Comparison of ENCODE assay signal across 1 cellular context in the genomic region with DNA sequence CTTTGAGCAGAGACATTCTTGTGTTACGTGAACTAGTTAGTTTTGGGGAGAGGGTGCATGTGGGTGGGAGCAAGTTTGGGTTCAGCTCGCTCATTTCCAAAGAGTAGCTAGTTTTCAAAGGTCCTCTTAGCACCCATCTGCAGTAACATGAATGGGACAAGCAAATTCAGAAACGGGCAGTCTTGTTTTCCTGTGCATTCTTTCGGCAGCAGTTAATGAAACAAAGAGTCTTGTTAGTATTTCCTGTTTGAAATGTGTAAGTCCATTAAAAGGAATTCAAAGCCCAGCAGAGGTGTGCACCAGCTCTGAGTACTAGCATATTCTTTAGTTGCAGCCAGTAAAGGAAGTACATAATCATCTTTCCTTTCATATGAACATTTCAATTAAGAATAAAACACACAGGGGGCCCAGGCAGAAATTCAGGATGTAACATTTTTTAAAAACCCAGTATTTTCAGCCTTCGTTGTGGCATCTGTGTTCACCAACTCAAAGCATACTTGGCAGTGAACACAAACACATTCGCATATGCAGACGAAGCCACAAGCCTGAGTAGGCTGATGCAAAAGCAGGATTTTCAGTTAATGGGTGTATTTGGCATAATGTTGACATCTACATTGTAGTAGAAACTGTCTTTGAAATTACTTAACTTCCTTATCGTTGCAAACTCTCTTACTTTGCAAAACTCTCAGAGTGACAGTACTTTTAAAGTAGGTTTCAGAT.
TF ChIP-seq lines count a peak whose summit lies in the region.

No MANE protein-coding gene starts in this region.

TF ChIP-seq in H1, 55 proteins besides CTCF, POLR2A, EP300 and RAD21:
- TF ChIP-seq GABPA (IDR thresholded peaks at IDR 0.05; ENCODE audit: borderline replicate concordance, insufficient read depth, low read length) (no peak), SP2 (IDR thresholded peaks at IDR 0.05; ENCODE audit: low read length) (no peak), RNF2 (IDR thresholded peaks at IDR 0.05; ENCODE audit: borderline replicate concordance, low read depth, low read length, missing control alignments, poor library complexity, severe bottlenecking) (no peak), NRF1 (IDR thresholded peaks at IDR 0.05; ENCODE audit: low read depth, low read length) (no peak), SIX5 (IDR thresholded peaks at IDR 0.05; ENCODE audit: low read depth, low read length) (no peak), TCF12 (IDR thresholded peaks at IDR 0.05; ENCODE audit: low read depth, low read length) (no peak), CHD2 (IDR thresholded peaks at IDR 0.05; ENCODE audit: low read length) (no peak), SAP30 (IDR thresholded peaks at IDR 0.05; ENCODE audit: insufficient read depth, insufficient replicate concordance, low read length) (no peak), CHD1 (IDR thresholded peaks at IDR 0.05; ENCODE audit: low read depth, low read length) (no peak), TEAD4 (IDR thresholded peaks at IDR 0.05; ENCODE audit: low read depth, low read length) (no peak), HDAC6 (IDR thresholded peaks at IDR 0.05; ENCODE audit: low read depth, low read length) (no peak), JUND (IDR thresholded peaks at IDR 0.05; ENCODE audit: low read length) (no peak)
- TF ChIP-seq, protein P1, sequence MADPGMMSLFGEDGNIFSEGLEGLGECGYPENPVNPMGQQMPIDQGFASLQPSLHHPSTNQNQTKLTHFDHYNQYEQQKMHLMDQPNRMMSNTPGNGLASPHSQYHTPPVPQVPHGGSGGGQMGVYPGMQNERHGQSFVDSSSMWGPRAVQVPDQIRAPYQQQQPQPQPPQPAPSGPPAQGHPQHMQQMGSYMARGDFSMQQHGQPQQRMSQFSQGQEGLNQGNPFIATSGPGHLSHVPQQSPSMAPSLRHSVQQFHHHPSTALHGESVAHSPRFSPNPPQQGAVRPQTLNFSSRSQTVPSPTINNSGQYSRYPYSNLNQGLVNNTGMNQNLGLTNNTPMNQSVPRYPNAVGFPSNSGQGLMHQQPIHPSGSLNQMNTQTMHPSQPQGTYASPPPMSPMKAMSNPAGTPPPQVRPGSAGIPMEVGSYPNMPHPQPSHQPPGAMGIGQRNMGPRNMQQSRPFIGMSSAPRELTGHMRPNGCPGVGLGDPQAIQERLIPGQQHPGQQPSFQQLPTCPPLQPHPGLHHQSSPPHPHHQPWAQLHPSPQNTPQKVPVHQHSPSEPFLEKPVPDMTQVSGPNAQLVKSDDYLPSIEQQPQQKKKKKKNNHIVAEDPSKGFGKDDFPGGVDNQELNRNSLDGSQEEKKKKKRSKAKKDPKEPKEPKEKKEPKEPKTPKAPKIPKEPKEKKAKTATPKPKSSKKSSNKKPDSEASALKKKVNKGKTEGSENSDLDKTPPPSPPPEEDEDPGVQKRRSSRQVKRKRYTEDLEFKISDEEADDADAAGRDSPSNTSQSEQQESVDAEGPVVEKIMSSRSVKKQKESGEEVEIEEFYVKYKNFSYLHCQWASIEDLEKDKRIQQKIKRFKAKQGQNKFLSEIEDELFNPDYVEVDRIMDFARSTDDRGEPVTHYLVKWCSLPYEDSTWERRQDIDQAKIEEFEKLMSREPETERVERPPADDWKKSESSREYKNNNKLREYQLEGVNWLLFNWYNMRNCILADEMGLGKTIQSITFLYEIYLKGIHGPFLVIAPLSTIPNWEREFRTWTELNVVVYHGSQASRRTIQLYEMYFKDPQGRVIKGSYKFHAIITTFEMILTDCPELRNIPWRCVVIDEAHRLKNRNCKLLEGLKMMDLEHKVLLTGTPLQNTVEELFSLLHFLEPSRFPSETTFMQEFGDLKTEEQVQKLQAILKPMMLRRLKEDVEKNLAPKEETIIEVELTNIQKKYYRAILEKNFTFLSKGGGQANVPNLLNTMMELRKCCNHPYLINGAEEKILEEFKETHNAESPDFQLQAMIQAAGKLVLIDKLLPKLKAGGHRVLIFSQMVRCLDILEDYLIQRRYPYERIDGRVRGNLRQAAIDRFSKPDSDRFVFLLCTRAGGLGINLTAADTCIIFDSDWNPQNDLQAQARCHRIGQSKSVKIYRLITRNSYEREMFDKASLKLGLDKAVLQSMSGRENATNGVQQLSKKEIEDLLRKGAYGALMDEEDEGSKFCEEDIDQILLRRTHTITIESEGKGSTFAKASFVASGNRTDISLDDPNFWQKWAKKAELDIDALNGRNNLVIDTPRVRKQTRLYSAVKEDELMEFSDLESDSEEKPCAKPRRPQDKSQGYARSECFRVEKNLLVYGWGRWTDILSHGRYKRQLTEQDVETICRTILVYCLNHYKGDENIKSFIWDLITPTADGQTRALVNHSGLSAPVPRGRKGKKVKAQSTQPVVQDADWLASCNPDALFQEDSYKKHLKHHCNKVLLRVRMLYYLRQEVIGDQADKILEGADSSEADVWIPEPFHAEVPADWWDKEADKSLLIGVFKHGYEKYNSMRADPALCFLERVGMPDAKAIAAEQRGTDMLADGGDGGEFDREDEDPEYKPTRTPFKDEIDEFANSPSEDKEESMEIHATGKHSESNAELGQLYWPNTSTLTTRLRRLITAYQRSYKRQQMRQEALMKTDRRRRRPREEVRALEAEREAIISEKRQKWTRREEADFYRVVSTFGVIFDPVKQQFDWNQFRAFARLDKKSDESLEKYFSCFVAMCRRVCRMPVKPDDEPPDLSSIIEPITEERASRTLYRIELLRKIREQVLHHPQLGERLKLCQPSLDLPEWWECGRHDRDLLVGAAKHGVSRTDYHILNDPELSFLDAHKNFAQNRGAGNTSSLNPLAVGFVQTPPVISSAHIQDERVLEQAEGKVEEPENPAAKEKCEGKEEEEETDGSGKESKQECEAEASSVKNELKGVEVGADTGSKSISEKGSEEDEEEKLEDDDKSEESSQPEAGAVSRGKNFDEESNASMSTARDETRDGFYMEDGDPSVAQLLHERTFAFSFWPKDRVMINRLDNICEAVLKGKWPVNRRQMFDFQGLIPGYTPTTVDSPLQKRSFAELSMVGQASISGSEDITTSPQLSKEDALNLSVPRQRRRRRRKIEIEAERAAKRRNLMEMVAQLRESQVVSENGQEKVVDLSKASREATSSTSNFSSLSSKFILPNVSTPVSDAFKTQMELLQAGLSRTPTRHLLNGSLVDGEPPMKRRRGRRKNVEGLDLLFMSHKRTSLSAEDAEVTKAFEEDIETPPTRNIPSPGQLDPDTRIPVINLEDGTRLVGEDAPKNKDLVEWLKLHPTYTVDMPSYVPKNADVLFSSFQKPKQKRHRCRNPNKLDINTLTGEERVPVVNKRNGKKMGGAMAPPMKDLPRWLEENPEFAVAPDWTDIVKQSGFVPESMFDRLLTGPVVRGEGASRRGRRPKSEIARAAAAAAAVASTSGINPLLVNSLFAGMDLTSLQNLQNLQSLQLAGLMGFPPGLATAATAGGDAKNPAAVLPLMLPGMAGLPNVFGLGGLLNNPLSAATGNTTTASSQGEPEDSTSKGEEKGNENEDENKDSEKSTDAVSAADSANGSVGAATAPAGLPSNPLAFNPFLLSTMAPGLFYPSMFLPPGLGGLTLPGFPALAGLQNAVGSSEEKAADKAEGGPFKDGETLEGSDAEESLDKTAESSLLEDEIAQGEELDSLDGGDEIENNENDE (IDR thresholded peaks at IDR 0.05; ENCODE audit: insufficient replicate concordance, low read length) = no peak
